ENCODE assay signal across 13 cellular contexts in the genomic region with DNA sequence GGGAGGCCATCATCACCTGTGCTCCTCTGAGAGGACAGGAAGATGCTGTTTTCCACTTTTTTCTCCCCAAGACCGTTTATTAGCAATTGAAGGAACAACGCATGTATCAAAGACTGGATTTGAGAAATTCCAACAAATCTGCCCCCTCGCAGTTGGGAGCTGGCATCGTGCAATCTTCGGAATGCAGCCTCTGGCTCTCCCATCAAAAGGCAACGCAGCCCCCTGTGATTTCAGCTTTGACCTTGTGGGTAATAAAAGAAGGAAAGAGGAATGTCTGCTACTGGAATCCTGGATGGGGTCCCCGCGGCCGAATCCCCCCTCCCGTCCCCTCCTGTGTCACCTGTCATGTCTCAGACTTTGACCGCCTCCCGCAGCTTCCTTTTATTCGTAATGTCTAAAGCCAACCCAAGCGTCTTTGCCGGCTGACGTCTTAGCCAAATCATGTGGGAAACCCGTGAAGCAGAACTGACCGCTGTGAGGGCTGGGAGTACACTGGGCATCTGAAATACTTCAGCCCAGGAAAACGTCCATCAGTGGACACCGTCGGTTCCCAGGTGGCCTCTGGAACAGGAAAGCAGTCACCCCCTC.
DNase-seq lines count a peak whose midpoint lies in the region; ATAC-seq and TF ChIP-seq lines count a peak whose summit lies in the region.
"Had no signal": no experiment of that assay in that cellular context is flagged by ENCODE, and none has a peak within 500 bp of the region (broad histone marks: within the 10 kb centered on the region; RNA-seq: fewer than 3 reads in every experiment).

No MANE protein-coding gene starts in this region.

- H3K4me1 Mint-ChIP-seq in activated CD4-positive, alpha-beta T cell treated with anti-CD3 and anti-CD28 coated beads, Interleukin-2, amount 10 ng/mL, durations not matched to agents 24 days and 14 days, result peaks cover 17% of the 10 kb centered on the region

- H3K27ac ChIP-seq in tibial nerve, result peak overlapping the region; percentile 4 to 71 (median 27)
- H3K27ac ChIP-seq: transverse colon had no signal

- peaks cover 8% of the 10 kb centered on the region for H3K4me1 ChIP-seq in mucosa of descending colon (ENCODE audit: low read depth)
- H3K4me1 ChIP-seq in tibial nerve, result peaks cover 0 to 18% (median 8%) of the 10 kb centered on the region in 4 donors

- ATAC-seq in mucosa of descending colon (peak; percentile 4), GM21786 (IDR thresholded peaks at IDR 0.05; ENCODE audit: unreplicated experiment) (no peak)

- no peak overlapping the region for H3K4me3 Mint-ChIP-seq in activated CD4-positive, alpha-beta T cell treated with anti-CD3 and anti-CD28 coated beads, Interleukin-2, amount 10 ng/mL, durations not matched to agents 24 days and 14 days

- H3K27me3 Mint-ChIP-seq in activated CD4-positive, alpha-beta T cell treated with anti-CD3 and anti-CD28 coated beads, Interleukin-2, amount 10 ng/mL, durations not matched to agents 24 days and 14 days, result peaks cover 30% of the 10 kb centered on the region

- intact Hi-C loops in mucosa of descending colon (cut with DNase I, micrococcal nuclease), result no loop called here
- intact Hi-C loops in activated CD4-positive, alpha-beta T cell treated with anti-CD3 and anti-CD28 coated beads, Interleukin-2, amount 10 ng/mL, durations not matched to agents 24 days and 14 days (cut with micrococcal nuclease), result no loop called here

- peak in 1 of 2 donors; percentile 19 for TF ChIP-seq EP300 in tibial nerve (IDR thresholded peaks at IDR 0.05)

- H3K36me3 ChIP-seq in mucosa of descending colon (ENCODE audit: low read depth) (no peaks in the 10 kb centered on the region), tibial nerve (peaks cover 0 to 44% (median 2%) of the 10 kb centered on the region in 3 donors)

- DNase-seq in NCI-H526 (lab: John Stamatoyannopoulos, UW) (peak; percentile 14 to 51), NCI-H526 treated with DMSO at 0.1 percent for 48 hours (lab: John Stamatoyannopoulos, UW) (no peak), choroid plexus epithelial cell (ENCODE audit: low read depth) (peak; percentile 18), mucosa of descending colon (peak in 1 of 3 donors; percentile 23), tibial nerve (ENCODE audit: low spot score in 2 of 2) (peak in 1 of 2 donors; percentile 35), AG08395 (ENCODE audit: low spot score) (no peak)
- DNase-seq in activated CD4-positive, alpha-beta T cell treated with anti-CD3 and anti-CD28 coated beads, Interleukin-2, amount 10 ng/mL, durations not matched to agents 24 days and 14 days, result no peak
- DNase-seq: activated naive CD4-positive, alpha-beta T cell treated with Interleukin-2 at 50 U/mL for 16 hours; DMS153; OCI-M1; T-helper 2 cell; transverse colon had no signal

- no peak overlapping the region for H3K4me3 ChIP-seq in choroid plexus epithelial cell (ENCODE audit: low read depth, low read length)
- H3K4me3 ChIP-seq in mucosa of descending colon, result no peak overlapping the region
- H3K4me3 ChIP-seq in tibial nerve, result no peak overlapping the region
- H3K4me3 ChIP-seq: transverse colon had no signal

- TF ChIP-seq POLR2A in tibial nerve (IDR thresholded peaks at IDR 0.05), result no peak

- H3K27ac Mint-ChIP-seq in activated CD4-positive, alpha-beta T cell treated with anti-CD3 and anti-CD28 coated beads, Interleukin-2, amount 10 ng/mL, durations not matched to agents 24 days and 14 days, result no peak overlapping the region

- no peak for TF ChIP-seq CTCF in choroid plexus epithelial cell (conservative IDR thresholded peaks at IDR 0.05; ENCODE audit: low read depth, low read length)
- TF ChIP-seq CTCF in mucosa of descending colon (IDR thresholded peaks at IDR 0.05), result no peak
- no peak for TF ChIP-seq CTCF in tibial nerve (IDR thresholded peaks at IDR 0.05)

- peaks cover 6% of the 10 kb centered on the region for H3K36me3 Mint-ChIP-seq in activated CD4-positive, alpha-beta T cell treated with anti-CD3 and anti-CD28 coated beads, Interleukin-2, amount 10 ng/mL, durations not matched to agents 24 days and 14 days (ENCODE audit: low read depth)

- H3K27me3 ChIP-seq in tibial nerve, result peaks cover 0 to 17% of the 10 kb centered on the region in 2 donors

- WGBS in tibial nerve, 2 donors, result 42 to 49% methylated on average over 21 of the region's 21 CpGs

- H3K9me3 Mint-ChIP-seq in activated CD4-positive, alpha-beta T cell treated with anti-CD3 and anti-CD28 coated beads, Interleukin-2, amount 10 ng/mL, durations not matched to agents 24 days and 14 days, result no peaks in the 10 kb centered on the region

- H3K9me3 ChIP-seq in mucosa of descending colon, result no peaks in the 10 kb centered on the region
- no peaks in the 10 kb centered on the region for H3K9me3 ChIP-seq in tibial nerve
- H3K9me3 ChIP-seq: transverse colon had no signal

Comparison
In these comparisons a context has a peak if more than half of its experiments do, and no peak if none do; other contexts are left out.
1. DNase-seq: peak in NCI-H526 (2 of 2) and choroid plexus epithelial cell (single experiment); none in NCI-H526 treated with DMSO at 0.1 percent for 48 hours (single experiment), activated CD4-positive, alpha-beta T cell treated with anti-CD3 and anti-CD28 coated beads, Interleukin-2, amount 10 ng/mL, durations not matched to agents 24 days and 14 days (single experiment) and AG08395 (single experiment).